ENCODE assay signal across 3 cellular contexts in the genomic region with DNA sequence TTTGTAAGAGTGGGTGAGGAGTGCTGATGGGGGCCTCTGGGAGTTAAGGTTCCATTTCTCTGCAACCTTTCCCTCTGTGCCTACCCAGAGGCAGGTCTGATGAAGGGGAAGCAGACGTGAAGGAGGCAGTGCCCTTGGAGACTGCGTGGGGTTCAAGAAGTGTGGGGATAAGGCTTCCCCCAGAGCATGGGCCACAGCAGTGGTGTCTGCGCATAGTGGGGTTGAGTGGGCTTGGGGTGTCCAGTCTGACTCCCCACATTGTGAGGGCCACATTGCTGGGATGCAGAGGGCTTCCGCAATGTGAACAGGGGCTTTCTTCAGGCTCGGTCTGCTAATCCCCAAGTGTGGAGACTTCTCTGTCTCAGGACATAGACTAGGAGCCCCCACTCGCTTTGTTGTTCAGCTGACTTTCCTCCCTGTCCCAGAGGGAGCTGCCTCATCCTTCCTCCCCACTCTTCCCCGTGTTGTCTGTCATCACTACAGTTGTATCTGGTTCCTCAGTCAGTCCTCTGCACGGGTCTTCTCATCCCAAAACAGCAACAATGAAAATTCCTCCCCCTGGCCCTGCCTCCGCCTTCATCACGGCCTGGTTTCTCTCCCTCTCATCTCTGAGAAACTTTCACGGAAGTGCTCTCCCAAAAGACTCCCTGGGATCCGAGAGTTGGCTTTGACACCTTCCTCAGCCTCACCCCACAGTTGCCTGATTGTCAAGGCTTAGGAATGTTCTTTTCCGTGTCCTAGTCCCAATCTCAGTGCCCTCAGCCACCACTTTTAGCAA.
A peak's percentile ranks its signal among the peaks of the same experiment; 100 is the strongest.
TF ChIP-seq lines count a peak whose summit lies in the region.

No MANE protein-coding gene starts in this region.

TF ChIP-seq in GM23338, 12 proteins besides CTCF, POLR2A, EP300 and RAD21 (continues in another document):
- TF ChIP-seq, protein P1, sequence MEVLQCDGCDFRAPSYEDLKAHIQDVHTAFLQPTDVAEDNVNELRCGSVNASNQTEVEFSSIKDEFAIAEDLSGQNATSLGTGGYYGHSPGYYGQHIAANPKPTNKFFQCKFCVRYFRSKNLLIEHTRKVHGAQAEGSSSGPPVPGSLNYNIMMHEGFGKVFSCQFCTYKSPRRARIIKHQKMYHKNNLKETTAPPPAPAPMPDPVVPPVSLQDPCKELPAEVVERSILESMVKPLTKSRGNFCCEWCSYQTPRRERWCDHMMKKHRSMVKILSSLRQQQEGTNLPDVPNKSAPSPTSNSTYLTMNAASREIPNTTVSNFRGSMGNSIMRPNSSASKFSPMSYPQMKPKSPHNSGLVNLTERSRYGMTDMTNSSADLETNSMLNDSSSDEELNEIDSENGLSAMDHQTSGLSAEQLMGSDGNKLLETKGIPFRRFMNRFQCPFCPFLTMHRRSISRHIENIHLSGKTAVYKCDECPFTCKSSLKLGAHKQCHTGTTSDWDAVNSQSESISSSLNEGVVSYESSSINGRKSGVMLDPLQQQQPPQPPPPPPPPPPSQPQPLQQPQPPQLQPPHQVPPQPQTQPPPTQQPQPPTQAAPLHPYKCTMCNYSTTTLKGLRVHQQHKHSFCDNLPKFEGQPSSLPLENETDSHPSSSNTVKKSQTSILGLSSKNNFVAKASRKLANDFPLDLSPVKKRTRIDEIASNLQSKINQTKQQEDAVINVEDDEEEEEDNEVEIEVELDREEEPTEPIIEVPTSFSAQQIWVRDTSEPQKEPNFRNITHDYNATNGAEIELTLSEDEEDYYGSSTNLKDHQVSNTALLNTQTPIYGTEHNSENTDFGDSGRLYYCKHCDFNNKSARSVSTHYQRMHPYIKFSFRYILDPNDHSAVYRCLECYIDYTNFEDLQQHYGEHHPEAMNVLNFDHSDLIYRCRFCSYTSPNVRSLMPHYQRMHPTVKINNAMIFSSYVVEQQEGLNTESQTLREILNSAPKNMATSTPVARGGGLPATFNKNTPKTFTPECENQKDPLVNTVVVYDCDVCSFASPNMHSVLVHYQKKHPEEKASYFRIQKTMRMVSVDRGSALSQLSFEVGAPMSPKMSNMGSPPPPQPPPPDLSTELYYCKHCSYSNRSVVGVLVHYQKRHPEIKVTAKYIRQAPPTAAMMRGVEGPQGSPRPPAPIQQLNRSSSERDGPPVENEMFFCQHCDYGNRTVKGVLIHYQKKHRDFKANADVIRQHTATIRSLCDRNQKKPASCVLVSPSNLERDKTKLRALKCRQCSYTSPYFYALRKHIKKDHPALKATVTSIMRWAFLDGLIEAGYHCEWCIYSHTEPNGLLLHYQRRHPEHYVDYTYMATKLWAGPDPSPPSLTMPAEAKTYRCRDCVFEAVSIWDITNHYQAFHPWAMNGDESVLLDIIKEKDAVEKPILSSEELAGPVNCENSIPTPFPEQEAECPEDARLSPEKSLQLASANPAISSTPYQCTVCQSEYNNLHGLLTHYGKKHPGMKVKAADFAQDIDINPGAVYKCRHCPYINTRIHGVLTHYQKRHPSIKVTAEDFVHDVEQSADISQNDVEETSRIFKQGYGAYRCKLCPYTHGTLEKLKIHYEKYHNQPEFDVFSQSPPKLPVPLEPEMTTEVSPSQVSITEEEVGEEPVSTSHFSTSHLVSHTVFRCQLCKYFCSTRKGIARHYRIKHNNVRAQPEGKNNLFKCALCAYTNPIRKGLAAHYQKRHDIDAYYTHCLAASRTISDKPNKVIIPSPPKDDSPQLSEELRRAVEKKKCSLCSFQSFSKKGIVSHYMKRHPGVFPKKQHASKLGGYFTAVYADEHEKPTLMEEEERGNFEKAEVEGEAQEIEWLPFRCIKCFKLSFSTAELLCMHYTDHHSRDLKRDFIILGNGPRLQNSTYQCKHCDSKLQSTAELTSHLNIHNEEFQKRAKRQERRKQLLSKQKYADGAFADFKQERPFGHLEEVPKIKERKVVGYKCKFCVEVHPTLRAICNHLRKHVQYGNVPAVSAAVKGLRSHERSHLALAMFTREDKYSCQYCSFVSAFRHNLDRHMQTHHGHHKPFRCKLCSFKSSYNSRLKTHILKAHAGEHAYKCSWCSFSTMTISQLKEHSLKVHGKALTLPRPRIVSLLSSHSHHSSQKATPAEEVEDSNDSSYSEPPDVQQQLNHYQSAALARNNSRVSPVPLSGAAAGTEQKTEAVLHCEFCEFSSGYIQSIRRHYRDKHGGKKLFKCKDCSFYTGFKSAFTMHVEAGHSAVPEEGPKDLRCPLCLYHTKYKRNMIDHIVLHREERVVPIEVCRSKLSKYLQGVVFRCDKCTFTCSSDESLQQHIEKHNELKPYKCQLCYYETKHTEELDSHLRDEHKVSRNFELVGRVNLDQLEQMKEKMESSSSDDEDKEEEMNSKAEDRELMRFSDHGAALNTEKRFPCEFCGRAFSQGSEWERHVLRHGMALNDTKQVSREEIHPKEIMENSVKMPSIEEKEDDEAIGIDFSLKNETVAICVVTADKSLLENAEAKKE (CRISPR knock-in tag; IDR thresholded peaks at IDR 0.05): no peak
- TF ChIP-seq EZH2 (IDR thresholded peaks at IDR 0.05; ENCODE audit: low read depth, unreplicated experiment) (peak; percentile 67), STAT1 (IDR thresholded peaks at IDR 0.05; ENCODE audit: unreplicated experiment) (no peak)

TF ChIP-seq in H1, 55 proteins besides CTCF, POLR2A, EP300 and RAD21:
- TF ChIP-seq FOSL1 (IDR thresholded peaks at IDR 0.05; ENCODE audit: insufficient read depth, low read depth, low read length) (no peak), ASH2L (IDR thresholded peaks at IDR 0.05; ENCODE audit: low read length) (no peak), SP2 (IDR thresholded peaks at IDR 0.05; ENCODE audit: low read length) (no peak), RNF2 (IDR thresholded peaks at IDR 0.05; ENCODE audit: borderline replicate concordance, low read depth, low read length, missing control alignments, poor library complexity, severe bottlenecking) (peak; percentile 20), SRF (IDR thresholded peaks at IDR 0.05; ENCODE audit: low read depth, low read length) (no peak), ATF2 (IDR thresholded peaks at IDR 0.05; ENCODE audit: low read length) (no peak), YY1 (IDR thresholded peaks at IDR 0.05; ENCODE audit: low read depth, low read length) (no peak), KDM1A (IDR thresholded peaks at IDR 0.05; ENCODE audit: borderline replicate concordance, low read length) (no peak), CHD2 (IDR thresholded peaks at IDR 0.05; ENCODE audit: low read length) (no peak)

TF ChIP-seq in neural cell, 6 proteins besides CTCF, POLR2A, EP300 and RAD21:
- no peak for TF ChIP-seq POLR2AphosphoS5 (IDR thresholded peaks at IDR 0.05)
- TF ChIP-seq MXI1 (conservative IDR thresholded peaks at IDR 0.05; ENCODE audit: poor library complexity, severe bottlenecking): no peak
TF ChIP-seq in neural cell: peak in this region for 0.
